ENCODE assay signal across 35 cellular contexts in the genomic region with DNA sequence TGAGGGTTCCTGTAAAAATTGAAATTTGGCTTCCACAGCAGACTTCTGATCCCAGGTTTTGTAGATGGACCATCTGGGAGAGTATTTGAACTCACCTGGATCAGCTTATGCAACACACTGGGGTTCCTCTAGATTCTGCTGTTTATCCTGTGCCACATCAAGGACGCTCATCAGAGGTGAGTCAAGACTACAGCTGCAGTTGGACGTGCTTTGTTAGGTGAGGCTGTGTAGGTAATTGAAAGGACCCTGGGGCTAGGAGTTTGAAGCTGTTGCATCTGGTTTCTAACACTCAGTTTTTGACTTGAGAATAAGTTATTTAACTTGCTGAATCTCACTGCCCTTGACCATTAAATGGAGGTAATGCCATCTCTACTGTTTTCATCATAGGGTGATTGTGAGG.
"Had no signal": no experiment of that assay in that cellular context is flagged by ENCODE, and none has a peak within 500 bp of the region (broad histone marks: within the 10 kb centered on the region; RNA-seq: fewer than 3 reads in every experiment).

No MANE protein-coding gene starts in this region.

- H3K27ac ChIP-seq: ascending aorta, WERI-Rb-1 had no signal

- FAIRE-seq: colon, endometrium, endothelial cell of umbilical vein, frontal cortex had no signal

- H3K4me1 Mint-ChIP-seq: activated B cell treated with CpG ODN at 0.5 μM for 24 hours; activated CD8-positive, alpha-beta memory T cell treated with anti-CD3 and anti-CD28 coated beads, Interleukin-2, amount 10 ng/mL, durations not matched to agents 7 days and 5 days; activated naive CD4-positive, alpha-beta T cell treated with anti-CD3 and anti-CD28 coated beads, Interleukin-2, amount 10 ng/mL, durations not matched to agents 7 days and 5 days; activated naive CD8-positive, alpha-beta T cell treated with anti-CD3 and anti-CD28 coated beads, Interleukin-2, amount 10 ng/mL, durations not matched to agents 7 days and 5 days; brain; T-helper 17 cell had no signal

- DNase-seq: activated B cell treated with CpG ODN at 0.5 μM for 24 hours; activated CD4-positive, alpha-beta T cell treated with anti-CD3 and anti-CD28 coated beads for 48 hours; activated CD4-positive, alpha-beta T cell treated with anti-CD3 and anti-CD28 coated beads, Interleukin-2, amount 50 U/mL, for 1 hour; activated CD4-positive, alpha-beta T cell treated with anti-CD3 and anti-CD28 coated beads, Interleukin-2, amount 50 U/mL, for 48 hours; activated CD8-positive, alpha-beta memory T cell treated with anti-CD3 and anti-CD28 coated beads, Interleukin-2, amount 10 ng/mL, durations not matched to agents 7 days and 5 days; activated CD8-positive, alpha-beta memory T cell treated with anti-CD3 and anti-CD28 coated beads, Interleukin-2, amount 50 U/mL, for 4 hours; activated CD8-positive, alpha-beta T cell treated with anti-CD3 and anti-CD28 coated beads, Interleukin-2, amount 10 ng/mL, durations not matched to agents 7 days and 5 days; activated gamma-delta T cell; activated naive CD4-positive, alpha-beta T cell; activated naive CD4-positive, alpha-beta T cell treated with anti-CD3 and anti-CD28 coated beads, Interleukin-2, amount 10 ng/mL, durations not matched to agents 7 days and 5 days; activated naive CD8-positive, alpha-beta T cell treated with anti-CD3 and anti-CD28 coated beads, Interleukin-2, amount 10 ng/mL, durations not matched to agents 7 days and 5 days; activated T-cell treated with anti-CD3 and anti-CD28 coated beads, Interleukin-2, amount 50 U/mL, for 1 hour; activated T-cell treated with anti-CD3 and anti-CD28 coated beads, Interleukin-2, amount 50 U/mL, for 48 hours; caudate nucleus; cortex of kidney; dermis blood vessel endothelial cell; effector CD8-positive, alpha-beta T cell; foreskin fibroblast; head of caudate nucleus; T-helper 1 cell; T-helper 17 cell; T1000; WERI-Rb-1 had no signal

- H3K4me3 ChIP-seq: ascending aorta had no signal

- H3K4me1 ChIP-seq: ascending aorta had no signal

- H3K27me3 ChIP-seq: ascending aorta had no signal

- H3K36me3 ChIP-seq: ascending aorta, WERI-Rb-1 had no signal

- H3K9me3 Mint-ChIP-seq: activated B cell treated with CpG ODN at 0.5 μM for 24 hours; activated naive CD4-positive, alpha-beta T cell treated with anti-CD3 and anti-CD28 coated beads, Interleukin-2, amount 10 ng/mL, durations not matched to agents 7 days and 5 days; activated naive CD8-positive, alpha-beta T cell treated with anti-CD3 and anti-CD28 coated beads, Interleukin-2, amount 10 ng/mL, durations not matched to agents 7 days and 5 days; activated T-helper 1 cell treated with anti-CD3 and anti-CD28 coated beads, Interleukin-12 subunit alpha, Interleukin-12 subunit beta, Interleukin-2, Interleukin-4 antibody, amounts not matched to agents 30 ng/mL and 10 ng/mL and 1 ng/mL, durations not matched to agents 14 hours and 24 hours and 36 hours; activated T-helper 2 cell treated with anti-CD3 and anti-CD28 coated beads, Interferon-gamma antibody, Interleukin-2, Interleukin-4, amounts not matched to agents 10 μg/mL and 5 μg/mL and 100 μg/mL, durations not matched to agents 14 hours and 24 hours and 36 hours; T-helper 2 cell treated with Interferon-gamma antibody and Interleukin-4, amounts not matched to agents 5 μg/mL and 100 μg/mL, for 36 hours had no signal

- H3K9me3 ChIP-seq: ascending aorta had no signal

- H3K4me3 Mint-ChIP-seq: activated B cell treated with CpG ODN at 0.5 μM for 24 hours; activated CD8-positive, alpha-beta memory T cell treated with anti-CD3 and anti-CD28 coated beads, Interleukin-2, amount 10 ng/mL, durations not matched to agents 7 days and 5 days; activated CD8-positive, alpha-beta T cell treated with anti-CD3 and anti-CD28 coated beads, Interleukin-2, amount 10 ng/mL, durations not matched to agents 7 days and 5 days; activated naive CD4-positive, alpha-beta T cell treated with anti-CD3 and anti-CD28 coated beads, Interleukin-2, amount 10 ng/mL, durations not matched to agents 7 days and 5 days; activated naive CD8-positive, alpha-beta T cell treated with anti-CD3 and anti-CD28 coated beads, Interleukin-2, amount 10 ng/mL, durations not matched to agents 7 days and 5 days; activated T-helper 1 cell treated with anti-CD3 and anti-CD28 coated beads, Interleukin-12 subunit alpha, Interleukin-12 subunit beta, Interleukin-2, Interleukin-4 antibody, amounts not matched to agents 30 ng/mL and 10 ng/mL and 1 ng/mL, durations not matched to agents 14 hours and 24 hours and 36 hours; brain; T-helper 17 cell; T-helper 2 cell treated with Interferon-gamma antibody and Interleukin-4, amounts not matched to agents 5 μg/mL and 100 μg/mL, for 36 hours had no signal

- H3K36me3 Mint-ChIP-seq: activated CD8-positive, alpha-beta memory T cell treated with anti-CD3 and anti-CD28 coated beads, Interleukin-2, amount 10 ng/mL, durations not matched to agents 7 days and 5 days; activated naive CD4-positive, alpha-beta T cell treated with anti-CD3 and anti-CD28 coated beads, Interleukin-2, amount 10 ng/mL, durations not matched to agents 7 days and 5 days; activated naive CD4-positive, alpha-beta T cell treated with anti-CD3 and anti-CD28 coated beads, Interleukin-2, amount 50 U/mL, for 72 hours; activated naive CD8-positive, alpha-beta T cell treated with anti-CD3 and anti-CD28 coated beads, Interleukin-2, amount 10 ng/mL, durations not matched to agents 7 days and 5 days; brain had no signal

- H3K27ac Mint-ChIP-seq: activated B cell treated with CpG ODN at 0.5 μM for 24 hours; activated CD8-positive, alpha-beta memory T cell treated with anti-CD3 and anti-CD28 coated beads, Interleukin-2, amount 10 ng/mL, durations not matched to agents 7 days and 5 days; activated CD8-positive, alpha-beta T cell treated with anti-CD3 and anti-CD28 coated beads, Interleukin-2, amount 10 ng/mL, durations not matched to agents 7 days and 5 days; activated naive CD4-positive, alpha-beta T cell treated with anti-CD3 and anti-CD28 coated beads, Interleukin-2, amount 10 ng/mL, durations not matched to agents 7 days and 5 days; activated naive CD8-positive, alpha-beta T cell treated with anti-CD3 and anti-CD28 coated beads, Interleukin-2, amount 10 ng/mL, durations not matched to agents 7 days and 5 days; activated T-helper 1 cell treated with anti-CD3 and anti-CD28 coated beads, Interleukin-12 subunit alpha, Interleukin-12 subunit beta, Interleukin-2, Interleukin-4 antibody, amounts not matched to agents 30 ng/mL and 10 ng/mL and 1 ng/mL, durations not matched to agents 14 hours and 24 hours and 36 hours; activated T-helper 2 cell treated with anti-CD3 and anti-CD28 coated beads, Interferon-gamma antibody, Interleukin-2, Interleukin-4, amounts not matched to agents 10 μg/mL and 5 μg/mL and 100 μg/mL, durations not matched to agents 14 hours and 24 hours and 36 hours; brain; T-helper 17 cell; T-helper 2 cell treated with Interferon-gamma antibody and Interleukin-4, amounts not matched to agents 5 μg/mL and 100 μg/mL, for 36 hours had no signal

- H3K27me3 Mint-ChIP-seq: activated CD8-positive, alpha-beta memory T cell treated with anti-CD3 and anti-CD28 coated beads, Interleukin-2, amount 10 ng/mL, durations not matched to agents 7 days and 5 days; activated naive CD4-positive, alpha-beta T cell treated with anti-CD3 and anti-CD28 coated beads, Interleukin-2, amount 10 ng/mL, durations not matched to agents 7 days and 5 days; activated naive CD8-positive, alpha-beta T cell treated with anti-CD3 and anti-CD28 coated beads, Interleukin-2, amount 10 ng/mL, durations not matched to agents 7 days and 5 days had no signal

- ATAC-seq: activated CD4-positive, CD25-positive, alpha-beta regulatory T cell treated with anti-CD3 and anti-CD28 coated beads, Interleukin-2, amount 50 U/mL, for 24 hours; activated CD8-positive, alpha-beta memory T cell treated with anti-CD3 and anti-CD28 coated beads, Interleukin-2, amount 10 ng/mL, durations not matched to agents 7 days and 5 days; activated CD8-positive, alpha-beta T cell treated with anti-CD3 and anti-CD28 coated beads, Interleukin-2, amount 10 ng/mL, durations not matched to agents 7 days and 5 days; activated naive CD4-positive, alpha-beta T cell treated with anti-CD3 and anti-CD28 coated beads, Interleukin-2, amount 50 U/mL, for 72 hours; esophagus mucosa; T-helper 17 cell had no signal
